ENCODE assay signal across 20 cellular contexts in genomic region chr16:8708546-8708945, GRCh38.
"Had no signal": no experiment of that assay in that cellular context is flagged by ENCODE, and none has a peak within 500 bp of the region (broad histone marks: within the 10 kb centered on the region; RNA-seq: fewer than 3 reads in every experiment).

No MANE protein-coding gene starts in this region.

- ATAC-seq: left lobe of liver; left ventricle myocardium superior; mucosa of descending colon; naive thymus-derived CD4-positive, alpha-beta T cell; natural killer cell treated with Interleukin-12 subunit alpha and Interleukin-12 subunit beta and Interleukin-15 and Interleukin-18, amount 100 ng/mL, for 72 hours; right lobe of liver; stimulated activated memory B cell treated with anti-CD40 and anti-IgM and Interleukin-4, amounts not matched to agents 10 μg/mL and 1 μg/mL and 100 μg/mL, for 72 hours; stimulated activated naive CD8-positive, alpha-beta T cell treated with anti-CD3 and anti-CD28 coated beads, Interleukin-15, amount 100 ng/mL, for 72 hours had no signal

- H3K4me1 Mint-ChIP-seq: stimulated activated naive CD8-positive, alpha-beta T cell treated with anti-CD3 and anti-CD28 coated beads, Interleukin-15, amount 100 ng/mL, for 72 hours had no signal

- H3K9me3 Mint-ChIP-seq: natural killer cell treated with Interleukin-12 subunit alpha and Interleukin-12 subunit beta and Interleukin-15 and Interleukin-18, amount 100 ng/mL, for 72 hours had no signal

- H3K27me3 Mint-ChIP-seq: memory B cell; naive thymus-derived CD4-positive, alpha-beta T cell; progenitor cell of endocrine pancreas; stimulated activated memory B cell treated with anti-CD40 and anti-IgM and Interleukin-4, amounts not matched to agents 10 μg/mL and 1 μg/mL and 100 μg/mL, for 72 hours; stimulated activated naive CD8-positive, alpha-beta T cell treated with anti-CD3 and anti-CD28 coated beads, Interleukin-15, amount 100 ng/mL, for 72 hours; type B pancreatic cell had no signal

- H3K36me3 Mint-ChIP-seq: natural killer cell treated with Interleukin-12 subunit alpha and Interleukin-12 subunit beta and Interleukin-15 and Interleukin-18, amount 100 ng/mL, for 72 hours had no signal

- H3K27ac Mint-ChIP-seq: memory B cell; naive thymus-derived CD4-positive, alpha-beta T cell; natural killer cell treated with Interleukin-12 subunit alpha and Interleukin-12 subunit beta and Interleukin-15 and Interleukin-18, amount 100 ng/mL, for 72 hours; progenitor cell of endocrine pancreas; stimulated activated memory B cell treated with anti-CD40 and anti-IgM and Interleukin-4, amounts not matched to agents 10 μg/mL and 1 μg/mL and 100 μg/mL, for 72 hours; stimulated activated naive CD8-positive, alpha-beta T cell treated with anti-CD3 and anti-CD28 coated beads, Interleukin-15, amount 100 ng/mL, for 72 hours; type B pancreatic cell had no signal

- H3K4me3 Mint-ChIP-seq: memory B cell; naive thymus-derived CD4-positive, alpha-beta T cell; natural killer cell treated with Interleukin-12 subunit alpha and Interleukin-12 subunit beta and Interleukin-15 and Interleukin-18, amount 100 ng/mL, for 72 hours; stimulated activated memory B cell treated with anti-CD40 and anti-IgM and Interleukin-4, amounts not matched to agents 10 μg/mL and 1 μg/mL and 100 μg/mL, for 72 hours; stimulated activated naive CD8-positive, alpha-beta T cell treated with anti-CD3 and anti-CD28 coated beads, Interleukin-15, amount 100 ng/mL, for 72 hours; type B pancreatic cell had no signal

- DNase-seq: islet precursor cell; left ventricle myocardium superior; midbrain; mucosa of descending colon; naive thymus-derived CD4-positive, alpha-beta T cell; ovary; right lobe of liver; stimulated activated CD4-positive, alpha-beta T cell treated with anti-CD3 and anti-CD28 coated beads, Interleukin-1b, Interleukin-23, amount 100 ng/mL, for 48 hours; stimulated activated CD4-positive, alpha-beta T cell treated with anti-CD3 and anti-CD28 coated beads, Interleukin-2, amount 100 ng/mL, for 48 hours; stimulated activated CD4-positive, alpha-beta T cell treated with anti-CD3 and anti-CD28 coated beads, Interleukin-4, amount 100 ng/mL, for 4 hours; stimulated activated CD8-positive, alpha-beta memory T cell treated with anti-CD3 and anti-CD28 coated beads, Interleukin-4, amount 100 ng/mL, for 48 hours; stimulated activated naive CD4-positive, alpha-beta T cell treated with Interleukin-2 at 50 U/mL for 16 hours; stimulated activated naive CD8-positive, alpha-beta T cell treated with anti-CD3 and anti-CD28 coated beads, Interleukin-15, amount 100 ng/mL, for 72 hours; uterus had no signal
